9 cellular contexts compared by ENCODE assay signal in the genomic region with DNA sequence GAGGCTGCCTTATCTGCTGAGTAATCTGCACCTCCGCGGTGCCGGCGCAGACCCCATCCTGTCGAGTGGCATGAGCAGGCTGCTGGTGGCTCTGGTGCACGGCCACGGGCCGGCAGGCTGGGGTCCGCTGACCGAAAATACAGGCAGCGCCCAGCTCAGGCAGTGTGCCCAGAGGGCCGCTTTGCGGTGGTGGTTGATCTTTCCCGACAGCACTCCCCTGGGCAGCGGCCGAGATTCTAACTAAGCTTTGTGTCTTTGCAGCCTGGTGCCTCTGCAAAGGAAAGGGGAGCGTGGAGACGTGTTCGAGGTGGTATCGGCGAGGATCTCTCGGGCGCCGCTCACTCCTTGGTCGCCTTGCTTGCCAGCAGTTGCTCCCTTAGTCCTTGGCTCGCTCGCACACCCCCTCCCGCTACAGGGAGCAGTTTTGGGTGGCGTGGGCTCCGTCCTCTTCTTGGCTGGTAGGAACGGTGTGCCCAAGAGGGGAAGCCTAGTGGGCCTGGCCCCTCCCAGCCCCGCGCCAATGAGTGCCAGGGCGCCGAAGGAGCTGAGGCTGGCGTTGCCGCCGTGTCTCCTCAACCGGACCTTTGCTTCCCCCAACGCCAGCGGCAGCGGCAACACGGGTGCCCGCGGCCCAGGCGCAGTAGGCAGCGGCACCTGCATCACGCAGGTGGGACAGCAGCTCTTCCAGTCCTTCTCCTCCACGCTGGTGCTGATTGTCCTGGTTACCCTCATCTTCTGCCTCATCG. TPM values are rescaled to one million over a fixed set of nuclear protein-coding genes. Genes with fewer than 3 reads are reported as not detected.
DNase-seq lines count a peak whose midpoint lies in the region; ATAC-seq and TF ChIP-seq lines count a peak whose summit lies in the region.
"Had no signal": no experiment of that assay in that cellular context is flagged by ENCODE, and none has a peak within 500 bp of the region (broad histone marks: within the 10 kb centered on the region; RNA-seq: fewer than 3 reads in every experiment).

No MANE protein-coding gene starts in this region.

- H3K9me3 ChIP-seq in aorta (ENCODE audit: control insufficient read depth, low read length): no peaks in the 10 kb centered on the region

- H3K36me3 ChIP-seq in kidney epithelial cell (ENCODE audit: control insufficient read depth, insufficient read depth, low read length) (no peaks in the 10 kb centered on the region), aorta (ENCODE audit: control insufficient read depth in 1 of 2, insufficient read depth in 2 of 2, low read length in 1 of 2) (no peaks in the 10 kb centered on the region)

- WGBS in aorta, 2 donors: 1 to 2% methylated on average over 50 of the region's 50 CpGs

- intact Hi-C loops in aorta (cut with DNase I): no loop called here

- peaks cover 4% of the 10 kb centered on the region for H3K4me1 Mint-ChIP-seq in stimulated activated naive CD8-positive, alpha-beta T cell treated with anti-CD3 and anti-CD28 coated beads, Interleukin-15, amount 100 ng/mL, for 72 hours
- no peaks in the 10 kb centered on the region for H3K4me1 Mint-ChIP-seq in immature natural killer cell

- peaks cover 0 to 8% of the 10 kb centered on the region in 2 donors for H3K9me3 Mint-ChIP-seq in stimulated activated naive CD8-positive, alpha-beta T cell treated with anti-CD3 and anti-CD28 coated beads, Interleukin-15, amount 100 ng/mL, for 72 hours
- H3K9me3 Mint-ChIP-seq in immature natural killer cell: peaks cover 2 to 22% (median 9%) of the 10 kb centered on the region in 6 donors

- H3K4me3 Mint-ChIP-seq in stimulated activated naive CD8-positive, alpha-beta T cell treated with anti-CD3 and anti-CD28 coated beads, Interleukin-15, amount 100 ng/mL, for 72 hours: no peak overlapping the region
- no peak overlapping the region for H3K4me3 Mint-ChIP-seq in immature natural killer cell

- H3K4me1 ChIP-seq in aorta (ENCODE audit: control insufficient read depth in 1 of 2, insufficient read depth in 2 of 2, low read length in 2 of 2): no peaks in the 10 kb centered on the region

- H3K27me3 ChIP-seq in kidney epithelial cell (ENCODE audit: control insufficient read depth, insufficient read depth, low read length): peaks cover 35% of the 10 kb centered on the region
- H3K27me3 ChIP-seq in aorta (ENCODE audit: control insufficient read depth in 1 of 2, insufficient read depth in 2 of 2, low read length in 1 of 2): no peaks in the 10 kb centered on the region

- peak overlapping the region; percentile 5 for H3K4me3 ChIP-seq in kidney epithelial cell (ENCODE audit: low read depth, low read length)
- no peak overlapping the region for H3K4me3 ChIP-seq in aorta (ENCODE audit: low read length in 2 of 2)

- H3K27ac ChIP-seq in caudate nucleus (ENCODE audit: low read depth, low read length): peak overlapping the region; percentile 26
- H3K27ac ChIP-seq in aorta (ENCODE audit: low read depth in 1 of 2, low read length in 2 of 2): no peak overlapping the region

- TF ChIP-seq CTCF in kidney epithelial cell (IDR thresholded peaks at IDR 0.05; ENCODE audit: insufficient read depth, low read length, poor library complexity, severe bottlenecking): no peak

- peaks cover 0 to 4% (median 0%) of the 10 kb centered on the region in 3 donors for H3K36me3 Mint-ChIP-seq in immature natural killer cell

- H3K27ac Mint-ChIP-seq in stimulated activated naive CD8-positive, alpha-beta T cell treated with anti-CD3 and anti-CD28 coated beads, Interleukin-15, amount 100 ng/mL, for 72 hours: no peak overlapping the region
- H3K27ac Mint-ChIP-seq in immature natural killer cell: no peak overlapping the region

- DNase-seq in stimulated activated naive CD8-positive, alpha-beta T cell treated with anti-CD3 and anti-CD28 coated beads, Interleukin-15, amount 100 ng/mL, for 72 hours: no peak
- DNase-seq in stimulated activated naive CD8-positive, alpha-beta T cell treated with anti-CD3 and anti-CD28 coated beads, Interleukin-15, Interleukin-2, amounts not matched to agents 100 U/mL and 50 U/mL, for 24 hours: no peak
- peak in 23 of 61 donors; percentile 7 to 61 (median 37) for DNase-seq in caudate nucleus (lab: John Stamatoyannopoulos, UW)
- no peak for DNase-seq in kidney epithelial cell (ENCODE audit: low read depth)
- no peak for DNase-seq in aorta
- DNase-seq in immature natural killer cell: no peak
- no peak for DNase-seq in NCI-H1048 (lab: John Stamatoyannopoulos, UW)
- no peak for DNase-seq in central memory CD4-positive, alpha-beta T cell
- DNase-seq: DND-41 had no signal

- peaks cover 43% of the 10 kb centered on the region for H3K27me3 Mint-ChIP-seq in stimulated activated naive CD8-positive, alpha-beta T cell treated with anti-CD3 and anti-CD28 coated beads, Interleukin-15, amount 100 ng/mL, for 72 hours
- H3K27me3 Mint-ChIP-seq in immature natural killer cell (ENCODE audit: low read depth in 3 of 3): peaks cover 8 to 15% (median 9%) of the 10 kb centered on the region in 3 donors

- ATAC-seq in stimulated activated naive CD8-positive, alpha-beta T cell treated with anti-CD3 and anti-CD28 coated beads, Interleukin-15, amount 100 ng/mL, for 72 hours: peak; percentile 28
- no peak for ATAC-seq in stimulated activated naive CD8-positive, alpha-beta T cell treated with anti-CD3 and anti-CD28 coated beads, Interleukin-15, Interleukin-2, amounts not matched to agents 100 U/mL and 50 U/mL, for 24 hours
- peak; percentile 45 for ATAC-seq in aorta (ENCODE audit: low FRiP score)

RNA-seq across cellular contexts. Expression of a gene that starts 1.3 kb away (rescaled TPM):
- total RNA-seq in kidney epithelial cell: not detected in 2 replicates
- total RNA-seq in aorta: not detected
- not detected for polyA plus RNA-seq in aorta
- under 1 TPM in 1 of 3 donors, not detected in 2; 0.06 TPM for polyA plus RNA-seq in immature natural killer cell
